In genomic region chr3:83882701-83883100, GRCh38 we compare ENCODE assay signal across 7 cellular contexts.
"Had no signal": no experiment of that assay in that cellular context is flagged by ENCODE, and none has a peak within 500 bp of the region (broad histone marks: within the 10 kb centered on the region; RNA-seq: fewer than 3 reads in every experiment).

No MANE protein-coding gene starts in this region.

- H3K27ac ChIP-seq: GM23248, HL-60 had no signal

- ATAC-seq: HepG2 had no signal

- H3K4me3 ChIP-seq: GM23248 had no signal

- DNase-seq: GM23248, GOT3, H9, HCEC 1CT, KBM-7 had no signal

- H2AFZ ChIP-seq: GM23248 had no signal

- H3K9ac ChIP-seq: GM23248 had no signal
